ENCODE assay signal across 8 cellular contexts in genomic region chr20:45857836-45858250, GRCh38. TPM values are rescaled to one million over a fixed set of nuclear protein-coding genes. Genes with fewer than 3 reads are reported as not detected.
A peak's percentile ranks its signal among the peaks of the same experiment; 100 is the strongest.
DNase-seq lines count a peak whose midpoint lies in the region; ATAC-seq and TF ChIP-seq lines count a peak whose summit lies in the region.

No MANE protein-coding gene starts in this region.

- intact Hi-C loops in esophagus muscularis mucosa (cut with DNase I) = no loop called here
- intact Hi-C loops in ovary (cut with DNase I) = no loop called here

- H2AFZ ChIP-seq in SU-DHL-6 (ENCODE audit: low read depth, low read length, severe bottlenecking) = peak overlapping the region; percentile 79

- peak overlapping the region; percentile 88 for H3K9ac ChIP-seq in SU-DHL-6 (ENCODE audit: low read length)

- H3K9me3 ChIP-seq in SU-DHL-6 (ENCODE audit: insufficient read depth, low read length) (no peaks in the 10 kb centered on the region), esophagus muscularis mucosa (no peaks in the 10 kb centered on the region), ovary (no peaks in the 10 kb centered on the region)

- H3K27ac ChIP-seq in SU-DHL-6 (ENCODE audit: low read depth, low read length) (peak overlapping the region; percentile 65), esophagus muscularis mucosa (replicated peaks in 1 of 4) (peak overlapping the region; percentile 78 to 87 (median 80)), ovary (no peak overlapping the region)

- no peak for TF ChIP-seq CTCF in AG09309 (IDR thresholded peaks at IDR 0.05; ENCODE audit: control insufficient read depth, insufficient read depth, low read depth, low read length, missing control alignments)
- TF ChIP-seq CTCF in SU-DHL-6 (IDR thresholded peaks at IDR 0.05; ENCODE audit: insufficient read depth, low read length, poor library complexity, severe bottlenecking) = no peak
- TF ChIP-seq CTCF in esophagus muscularis mucosa (IDR thresholded peaks at IDR 0.05) = no peak
- no peak for TF ChIP-seq CTCF in ovary (IDR thresholded peaks at IDR 0.05)

- peaks cover 19% of the 10 kb centered on the region for H3K79me2 ChIP-seq in SU-DHL-6 (ENCODE audit: insufficient read depth, low read length)

- DNase-seq in AG09309 (ENCODE audit: low read depth) (no peak), esophagus muscularis mucosa (ENCODE audit: extremely low spot score) (no peak), ovary (no peak), inferior parietal cortex (ENCODE audit: extremely low spot score) (no peak), DMS114 treated with DMSO at 0.1 percent for 48 hours (lab: John Stamatoyannopoulos, UW; ENCODE audit: unreplicated experiment) (no peak)

- H3F3A ChIP-seq in SU-DHL-6 (ENCODE audit: insufficient read depth) = no peaks in the 10 kb centered on the region

- no peak for TF ChIP-seq POLR2A in GM18505 (IDR thresholded peaks at IDR 0.05; ENCODE audit: borderline replicate concordance, extremely low read depth, insufficient read depth, insufficient read length)
- no peak for TF ChIP-seq POLR2A in esophagus muscularis mucosa (IDR thresholded peaks at IDR 0.05; ENCODE audit: low read depth)
- no peak for TF ChIP-seq POLR2A in ovary (IDR thresholded peaks at IDR 0.05)

- peak overlapping the region; percentile 81 for H3K4me2 ChIP-seq in SU-DHL-6 (ENCODE audit: low read depth, low read length, poor library complexity, severe bottlenecking)

- H4K20me1 ChIP-seq in SU-DHL-6 (ENCODE audit: low read depth, low read length) = no peaks in the 10 kb centered on the region

- ATAC-seq in GM18505 (IDR thresholded peaks at IDR 0.05; ENCODE audit: unreplicated experiment) (peak; percentile 18), HG03045 (IDR thresholded peaks at IDR 0.05; ENCODE audit: unreplicated experiment) (peak; percentile 19)

- H3K27me3 ChIP-seq in SU-DHL-6 (ENCODE audit: low read length) (no peaks in the 10 kb centered on the region), esophagus muscularis mucosa (no peaks in the 10 kb centered on the region), ovary (no peaks in the 10 kb centered on the region)

- peaks cover 29 to 61% (median 44%) of the 10 kb centered on the region in 4 donors for H3K4me1 ChIP-seq in esophagus muscularis mucosa
- peaks cover 8% of the 10 kb centered on the region for H3K4me1 ChIP-seq in ovary (ENCODE audit: insufficient read depth)

- no peaks in the 10 kb centered on the region for H3K36me3 ChIP-seq in SU-DHL-6 (ENCODE audit: low read length)
- peaks cover 3 to 23% (median 12%) of the 10 kb centered on the region in 4 donors for H3K36me3 ChIP-seq in esophagus muscularis mucosa
- no peaks in the 10 kb centered on the region for H3K36me3 ChIP-seq in ovary

- TF ChIP-seq EP300 in esophagus muscularis mucosa (IDR thresholded peaks at IDR 0.05) (no peak), ovary (IDR thresholded peaks at IDR 0.05) (no peak)

- H3K9me2 ChIP-seq in SU-DHL-6 (replicated peaks; ENCODE audit: insufficient read depth, low read length) = no peaks in the 10 kb centered on the region

- 12% methylated on average over 14 of the region's 14 CpGs for WGBS in esophagus muscularis mucosa
- 4 to 7% (median 5%) methylated on average over 12 to 14 of the region's 14 CpGs for WGBS in ovary, 3 donors

- H3K4me3 ChIP-seq in AG09309 (ENCODE audit: control insufficient read depth, low read depth, low read length) = peak overlapping the region; percentile 80
- H3K4me3 ChIP-seq in SU-DHL-6 (ENCODE audit: insufficient read depth, low read length, poor library complexity, severe bottlenecking) = peak overlapping the region; percentile 68
- H3K4me3 ChIP-seq in esophagus muscularis mucosa = peak overlapping the region; percentile 84 to 91 (median 90)
- H3K4me3 ChIP-seq in ovary = peak overlapping the region; percentile 71

RNA-seq across cellular contexts. Expression of gene ZSWIM3, which starts 0.4 kb away (rescaled TPM):
- 1 to 10 TPM; 2.1 to 5.4 (median 4.0) TPM for total RNA-seq in esophagus muscularis mucosa
- 1 to 10 TPM; 1.8 to 7.5 (median 4.7) TPM for total RNA-seq in ovary
- polyA plus RNA-seq in ovary = 1 to 10 TPM; 2.4 to 6.0 TPM

RNA-seq across cellular contexts. Expression of gene ACOT8, which starts 0.7 kb away (rescaled TPM):
- total RNA-seq in esophagus muscularis mucosa = 10 to 100 TPM; 30.0 to 41.9 (median 33.7) TPM
- 10 to 100 TPM; 18.4 to 26.7 (median 19.6) TPM for total RNA-seq in ovary
- 10 to 100 TPM; 13.5 to 21.9 TPM for polyA plus RNA-seq in ovary

RNA-seq across cellular contexts. Expression of gene ZSWIM1, which starts 23.2 kb away (rescaled TPM):
- total RNA-seq in esophagus muscularis mucosa (10 to 100 TPM in 2 of 4 donors, 1 to 10 TPM in 2; 7.1 to 13.5 (median 9.2) TPM), ovary (10 to 100 TPM in 5 of 7 donors, 1 to 10 TPM in 2; 4.8 to 15.2 (median 11.8) TPM)
- 10 to 100 TPM in 1 of 2 donors, 1 to 10 TPM in 1; 4.9 to 11.5 TPM for polyA plus RNA-seq in ovary

RNA-seq across cellular contexts. Expression of gene SNX21, which starts 24.2 kb away (rescaled TPM):
- total RNA-seq in esophagus muscularis mucosa (10 to 100 TPM; 54.0 to 78.5 (median 63.5) TPM), ovary (10 to 100 TPM; 46.1 to 90.1 (median 71.0) TPM)
- 10 to 100 TPM; 18.2 to 41.1 TPM for polyA plus RNA-seq in ovary

RNA-seq across cellular contexts. Expression of gene SPATA25, which starts 29.6 kb away (rescaled TPM):
- total RNA-seq in esophagus muscularis mucosa (1 to 10 TPM; 1.7 to 4.6 (median 3.0) TPM), ovary (1 to 10 TPM; 4.2 to 7.5 (median 5.6) TPM)
- 1 to 10 TPM in 1 of 2 donors, not detected in 1; 7.1 TPM for polyA plus RNA-seq in ovary

Comparison
In these comparisons a context has a peak if more than half of its experiments do, and no peak if none do; other contexts are left out.
1. H3K27ac ChIP-seq: peak in SU-DHL-6 (single experiment) and esophagus muscularis mucosa (4 of 4); none in ovary (0 of 2).
2. Peak in every context shown above with its lines, with median percentiles within 50 percentile points of each other: H3K4me3 ChIP-seq.